13 cellular contexts compared by ENCODE assay signal in the genomic region with DNA sequence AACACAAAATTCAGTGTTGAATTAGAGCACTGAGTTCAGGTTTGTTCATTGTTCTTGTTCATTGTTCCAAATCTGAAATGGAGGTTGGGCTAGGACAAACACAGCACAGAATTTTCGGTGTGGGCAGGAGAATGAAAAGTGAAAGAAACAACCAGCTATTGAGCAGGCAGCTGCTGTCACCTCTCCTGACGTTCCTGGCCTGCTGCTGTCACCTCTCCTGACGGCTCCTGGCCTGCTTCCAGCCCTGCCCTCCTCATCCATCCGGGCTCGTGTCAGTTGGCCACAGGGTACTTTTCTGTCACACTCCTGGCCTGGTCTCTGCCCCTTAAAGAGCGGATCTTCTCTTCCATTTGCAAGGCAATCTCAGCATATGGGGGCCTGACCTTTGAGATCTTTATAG. TPM values are rescaled to one million over a fixed set of nuclear protein-coding genes. Genes with fewer than 3 reads are reported as not detected.
DNase-seq lines count a peak whose midpoint lies in the region; ATAC-seq, FAIRE-seq and TF ChIP-seq lines count a peak whose summit lies in the region.
"Had no signal": no experiment of that assay in that cellular context is flagged by ENCODE, and none has a peak within 500 bp of the region (broad histone marks: within the 10 kb centered on the region; RNA-seq: fewer than 3 reads in every experiment).

No MANE protein-coding gene starts in this region.

- H2AFZ ChIP-seq in Karpas-422 (ENCODE audit: low read length) = peak overlapping the region; percentile 43
- peak overlapping the region; percentile 74 for H2AFZ ChIP-seq in GM12878 (ENCODE audit: control insufficient read depth, low read depth, low read length)

- H3K27me3 ChIP-seq in Karpas-422 (ENCODE audit: low read length) = no peaks in the 10 kb centered on the region
- H3K27me3 ChIP-seq in GM12878 (replicated peaks in 1 of 2; ENCODE audit: control insufficient read depth in 2 of 2, insufficient read depth in 2 of 2, low read length in 1 of 2) = no peaks in the 10 kb centered on the region
- H3K27me3 ChIP-seq in subcutaneous abdominal adipose tissue (ENCODE audit: control insufficient read depth in 5 of 5, insufficient read depth in 4 of 5, low read length in 5 of 5) = no peaks in the 10 kb centered on the region
- no peaks in the 10 kb centered on the region for H3K27me3 ChIP-seq in brain microvascular endothelial cell (replicated peaks)

- BruUV-seq in GM12878 (replicated peaks; lab: Mats Ljungman, UMichigan) = no TSS peak

- H4K20me1 ChIP-seq in Karpas-422 (ENCODE audit: insufficient read depth, low read depth, low read length) = no peaks in the 10 kb centered on the region
- H4K20me1 ChIP-seq in GM12878 (ENCODE audit: control insufficient read depth, insufficient read depth) = no peaks in the 10 kb centered on the region

- H3K4me3 Mint-ChIP-seq in activated naive CD8-positive, alpha-beta T cell = no peak overlapping the region
- H3K4me3 Mint-ChIP-seq in activated naive CD8-positive, alpha-beta T cell treated with anti-CD3 and anti-CD28 coated beads for 36 hours = no peak overlapping the region
- H3K4me3 Mint-ChIP-seq: CD4-positive, alpha-beta T cell had no signal

- TF ChIP-seq CTCF in GM12878 (IDR thresholded peaks at IDR 0.05 in 2 of 3, conservative IDR thresholded peaks at IDR 0.05 in 1 of 3; ENCODE audit: control insufficient read depth in 2 of 3, extremely low read depth in 1 of 3, insufficient read depth in 1 of 3, low read depth in 3 of 3, low read length in 3 of 3) = no peak
- TF ChIP-seq CTCF in brain microvascular endothelial cell (IDR thresholded peaks at IDR 0.05; ENCODE audit: low read depth, low read length, missing control alignments) = no peak

- no peak for FAIRE-seq in GM12878 (lab: Jason Lieb, UNC)
- FAIRE-seq: TTC549 had no signal

- H3K27ac ChIP-seq in Karpas-422 (ENCODE audit: low read length) = peak overlapping the region; percentile 29
- H3K27ac ChIP-seq in GM12878 (ENCODE audit: control insufficient read depth, insufficient read depth) = no peak overlapping the region
- peak overlapping the region; percentile 76 for H3K27ac ChIP-seq in subcutaneous abdominal adipose tissue (ENCODE audit: low read depth, low read length)
- no peak overlapping the region for H3K27ac ChIP-seq in brain microvascular endothelial cell

- peak overlapping the region; percentile 58 for H3K27ac Mint-ChIP-seq in activated naive CD8-positive, alpha-beta T cell
- H3K27ac Mint-ChIP-seq in activated naive CD8-positive, alpha-beta T cell treated with anti-CD3 and anti-CD28 coated beads for 36 hours = no peak overlapping the region
- H3K27ac Mint-ChIP-seq: CD4-positive, alpha-beta T cell had no signal

- H3K27me3 Mint-ChIP-seq in activated naive CD8-positive, alpha-beta T cell = no peaks in the 10 kb centered on the region
- no peaks in the 10 kb centered on the region for H3K27me3 Mint-ChIP-seq in activated naive CD8-positive, alpha-beta T cell treated with anti-CD3 and anti-CD28 coated beads for 36 hours
- H3K27me3 Mint-ChIP-seq: CD4-positive, alpha-beta T cell had no signal

- H3K9ac ChIP-seq in Karpas-422 (ENCODE audit: low read length) = peak overlapping the region; percentile 4; the same call in 1 of the 2 replicates
- H3K9ac ChIP-seq in GM12878 (ENCODE audit: control insufficient read depth, insufficient read depth, low read length) = peak overlapping the region; percentile 36; the same call in 1 of the 2 replicates
- H3K9ac ChIP-seq in subcutaneous abdominal adipose tissue (ENCODE audit: low read length in 5 of 5) = peak overlapping the region in 2 of 5 donors; percentile 1 to 9

- H3K4me3 ChIP-seq in Karpas-422 (ENCODE audit: low read length) = no peak overlapping the region
- H3K4me3 ChIP-seq in GM12878 = no peak overlapping the region
- no peak overlapping the region for H3K4me3 ChIP-seq in subcutaneous abdominal adipose tissue (ENCODE audit: low read depth in 1 of 5, low read length in 5 of 5)
- no peak overlapping the region for H3K4me3 ChIP-seq in brain microvascular endothelial cell (ENCODE audit: low read depth, low read length)

- peaks cover 3% of the 10 kb centered on the region for H3K36me3 Mint-ChIP-seq in activated naive CD8-positive, alpha-beta T cell
- H3K36me3 Mint-ChIP-seq in activated naive CD8-positive, alpha-beta T cell treated with anti-CD3 and anti-CD28 coated beads for 36 hours = peaks cover 5% of the 10 kb centered on the region

- H3K36me3 ChIP-seq in Karpas-422 (ENCODE audit: insufficient read depth, low read length) (no peaks in the 10 kb centered on the region), GM12878 (ENCODE audit: control insufficient read depth in 2 of 2, insufficient read depth in 2 of 2, low read length in 1 of 2) (no peaks in the 10 kb centered on the region), subcutaneous abdominal adipose tissue (ENCODE audit: control insufficient read depth in 5 of 5, insufficient read depth in 5 of 5, low read length in 5 of 5) (peaks cover 0 to 7% (median 3%) of the 10 kb centered on the region in 5 donors), brain microvascular endothelial cell (replicated peaks) (no peaks in the 10 kb centered on the region)

- SMC1A ChIA-PET in GM12878 (lab: Charles Lee; ENCODE audit: uncharacterized antibody, unreplicated experiment) = interaction anchor here (1.0 to 1.2 kb wide), 2 partner anchors 19 to 450 kb away, joined by 3 read pairs; no protein-coding TSS in a partner anchor

- H3K4me1 Mint-ChIP-seq in activated naive CD8-positive, alpha-beta T cell (ENCODE audit: low read depth) = no peaks in the 10 kb centered on the region
- peaks cover 10% of the 10 kb centered on the region for H3K4me1 Mint-ChIP-seq in activated naive CD8-positive, alpha-beta T cell treated with anti-CD3 and anti-CD28 coated beads for 36 hours

- in situ Hi-C loops in GM12878 (cut with MboI) = no loop called here
- in situ Hi-C loops in brain microvascular endothelial cell (cut with HindIII; ENCODE audit: low pct_ligation_motif_present, low sequenced_read_pairs) = no loop called here

- H3K4me1 ChIP-seq in Karpas-422 (ENCODE audit: low read length) = peaks cover 61% of the 10 kb centered on the region
- peaks cover 23% of the 10 kb centered on the region for H3K4me1 ChIP-seq in GM12878 (ENCODE audit: control insufficient read depth, insufficient read depth, low read length)
- peaks cover 5 to 34% (median 20%) of the 10 kb centered on the region in 5 donors for H3K4me1 ChIP-seq in subcutaneous abdominal adipose tissue (ENCODE audit: control insufficient read depth in 5 of 5, insufficient read depth in 5 of 5, low read length in 5 of 5)

- no peak for TF ChIP-seq EP300 in GM12878 (IDR thresholded peaks at IDR 0.05; ENCODE audit: borderline replicate concordance in 1 of 2, control insufficient read depth in 1 of 2, low read depth in 2 of 2, low read length in 2 of 2)

- 70% methylated on average over 6 of the region's 6 CpGs for WGBS in GM12878 (ENCODE audit: insufficient coverage, insufficient replicate concordance, low lambda C conversion rate, missing lambda C conversion rate)

- no peak for TF ChIP-seq RAD21 in GM12878 (IDR thresholded peaks at IDR 0.05; ENCODE audit: insufficient read depth, low read depth, low read length)

- H3K9me3 ChIP-seq in Karpas-422 (ENCODE audit: low read length) = no peaks in the 10 kb centered on the region
- no peaks in the 10 kb centered on the region for H3K9me3 ChIP-seq in GM12878 (replicated peaks; ENCODE audit: control insufficient read depth, insufficient read depth, low read length)
- H3K9me3 ChIP-seq in subcutaneous abdominal adipose tissue (ENCODE audit: control insufficient read depth in 5 of 5, low read length in 5 of 5) = no peaks in the 10 kb centered on the region

- POLR2A ChIA-PET in GM12878 (lab: Charles Lee) = no interaction called here

- CTCF ChIA-PET in GM12878 (lab: Yijun Ruan, JAX) = interaction anchor here (0.7 to 1.8 kb wide), 6 partner anchors 8 to 501 kb away, joined by 3 to 4 read pairs (median 3); no protein-coding TSS in a partner anchor

- H3K79me2 ChIP-seq in Karpas-422 (ENCODE audit: low read length) = no peaks in the 10 kb centered on the region
- no peaks in the 10 kb centered on the region for H3K79me2 ChIP-seq in GM12878 (ENCODE audit: control insufficient read depth, insufficient read depth, low read length)

- no peaks in the 10 kb centered on the region for H3K9me3 Mint-ChIP-seq in activated naive CD8-positive, alpha-beta T cell (ENCODE audit: low read depth)
- no peaks in the 10 kb centered on the region for H3K9me3 Mint-ChIP-seq in activated naive CD8-positive, alpha-beta T cell treated with anti-CD3 and anti-CD28 coated beads for 36 hours
- H3K9me3 Mint-ChIP-seq: CD4-positive, alpha-beta T cell had no signal

- DNase-seq in activated naive CD8-positive, alpha-beta T cell treated with anti-CD3 and anti-CD28 coated beads for 36 hours = no peak
- DNase-seq in Karpas-422 = no peak
- no peak for DNase-seq in GM12878 (ENCODE audit: low read depth, low spot score)
- DNase-seq in brain microvascular endothelial cell = no peak
- DNase-seq: activated effector memory CD4-positive, alpha-beta T cell treated with anti-CD3 and anti-CD28 coated beads, Interleukin-2, amount 50 U/mL, for 16 hours; CD4-positive, alpha-beta T cell; Kasumi-1; mammary epithelial cell had no signal

- intact Hi-C loops in GM12878 (cut with micrococcal nuclease; ENCODE audit: unreplicated experiment) = no loop called here

- RAD21 ChIA-PET in GM12878 (lab: Charles Lee; ENCODE audit: unreplicated experiment) = interaction anchor here (0.8 to 1.0 kb wide), 2 partner anchors 18 to 476 kb away, joined by 3 read pairs; no protein-coding TSS in a partner anchor

- no peak overlapping the region for H3K4me2 ChIP-seq in Karpas-422 (ENCODE audit: low read depth, low read length, poor library complexity, severe bottlenecking)
- peak overlapping the region; percentile 59 for H3K4me2 ChIP-seq in GM12878 (ENCODE audit: control insufficient read depth, insufficient read depth)

- peak; percentile 31; the same call in 1 of the 2 replicates for TF ChIP-seq POLR2A in GM12878 (IDR thresholded peaks at IDR 0.05; ENCODE audit: low read depth, low read length)

- H3K9me2 ChIP-seq in Karpas-422 (replicated peaks; ENCODE audit: insufficient read depth, low read length) = no peaks in the 10 kb centered on the region

- ATAC-seq in GM12878 (peak; percentile 65), GM21528 (IDR thresholded peaks at IDR 0.05; ENCODE audit: low FRiP score, unreplicated experiment) (no peak), GM18502 (IDR thresholded peaks at IDR 0.05; ENCODE audit: poor library complexity, unreplicated experiment) (no peak)

RNA-seq across cellular contexts. Expression of gene CKMT2, which starts 45.2 kb away (rescaled TPM):
- not detected for total RNA-seq in activated naive CD8-positive, alpha-beta T cell treated with anti-CD3 and anti-CD28 coated beads for 36 hours
- not detected in 2 replicates for total RNA-seq in Karpas-422 (2014; rRNA removed; shearing (Covaris generic); ENCODE audit: low replicate concordance)
- total RNA-seq in GM12878 (2013; cell fraction: nucleolus; rRNA removed) = not detected in 2 replicates
- total RNA-seq in GM12878 (2014; rRNA removed) (not detected in 2 replicates), GM12878 (2014; rRNA removed; fragmentation: Illumina TruSeq; extraction: Trizol) (not detected in 2 replicates), GM12878 (2021) (not detected in 2 replicates)
- not detected for polyA plus RNA-seq in GM12878 (2011; ENCODE audit: low read depth)
- polyA plus RNA-seq in GM12878 (2011; rRNA removed) (not detected in 2 replicates), GM12878 (2014; fragmentation: Illumina TruSeq; extraction: Trizol) (not detected in 2 replicates), GM12878 (2014; fragmentation: Nextera tagmentation; extraction: Ambion mirVana) (not detected), GM12878 (2014; rRNA removed) (not detected in 2 replicates), GM12878 (2016; fragmentation: Nextera tagmentation; extraction: Ambion mirVana) (1 to 10 TPM in 1 of 2 experiments, under 1 TPM in 1; 0.70 to 1.2 TPM)
- polyA plus RNA-seq in GM12878 (2011; cell fraction: cytosol; rRNA removed) = not detected in 2 replicates
- polyA plus RNA-seq in GM12878 (2011; cell fraction: nucleus; rRNA removed) = not detected in 2 replicates
- polyA plus RNA-seq in GM12878 (2012) = not detected in 2 replicates
- polyA minus RNA-seq in GM12878 (2011; rRNA and poly(A)+ RNA removed) = not detected in 2 replicates
- polyA minus RNA-seq in GM12878 (2011; cell fraction: cytosol; rRNA and poly(A)+ RNA removed) = not detected in 2 replicates
- not detected in 2 replicates for polyA minus RNA-seq in GM12878 (2011; cell fraction: nucleus; rRNA and poly(A)+ RNA removed)
- polyA plus RNA-seq: mammary epithelial cell had no signal

Comparison
In these comparisons a context has a peak if more than half of its experiments do, and no peak if none do; other contexts are left out.
1. H3K27ac ChIP-seq: peak in Karpas-422 (single experiment) and subcutaneous abdominal adipose tissue (single experiment); none in GM12878 (single experiment) and brain microvascular endothelial cell (single experiment).